ENCODE assay signal across 11 cellular contexts in genomic region chr3:113878403-113878802, GRCh38.
"Had no signal": no experiment of that assay in that cellular context is flagged by ENCODE, and none has a peak within 500 bp of the region (broad histone marks: within the 10 kb centered on the region; RNA-seq: fewer than 3 reads in every experiment).

No MANE protein-coding gene starts in this region.

- DNase-seq: GM23248, GOT3, H7, H9, HCEC 1CT, HFFc6 had no signal

- H3K4me3 ChIP-seq: GM23248, GM23338, HAP-1 had no signal

- FAIRE-seq: H1, H54 had no signal

- H3K4me2 ChIP-seq: GM23338 had no signal

- H3K36me3 ChIP-seq: HAP-1 had no signal

- H3K9ac ChIP-seq: GM23248 had no signal

- ATAC-seq: GM23338, HCT116 had no signal

- H2AFZ ChIP-seq: GM23248, GM23338 had no signal

- H3K4me1 ChIP-seq: HAP-1 had no signal

- H3K27ac ChIP-seq: GM23248 had no signal

- H3K9me3 ChIP-seq: HAP-1 had no signal
